Comparison of ENCODE assay signal across 8 cellular contexts in the genomic region with DNA sequence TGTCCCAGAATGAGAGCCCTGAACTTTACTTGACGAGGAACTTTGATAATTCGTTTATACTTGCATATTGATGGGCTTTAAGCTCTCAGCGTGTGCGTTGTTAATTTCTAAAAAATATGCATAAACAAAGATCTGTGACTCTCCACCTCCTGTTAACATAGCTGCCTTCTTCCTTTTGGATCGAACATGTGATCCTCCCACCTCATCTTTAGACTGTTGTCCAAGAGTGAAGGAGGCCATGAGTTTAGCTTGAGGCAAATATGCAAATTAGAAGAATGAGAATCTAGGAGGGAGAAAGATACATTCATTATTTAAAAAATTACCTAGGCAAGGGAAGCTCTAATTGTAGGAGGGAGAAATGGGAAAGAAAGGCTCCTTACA. TPM values are rescaled to one million over a fixed set of nuclear protein-coding genes. Genes with fewer than 3 reads are reported as not detected.
DNase-seq lines count a peak whose midpoint lies in the region; ATAC-seq and TF ChIP-seq lines count a peak whose summit lies in the region.

No MANE protein-coding gene starts in this region.

- H3K9ac ChIP-seq in iPS-18a (ENCODE audit: low read length): peak overlapping the region; percentile 84

- H3K4me1 ChIP-seq in iPS-18a (ENCODE audit: control insufficient read depth, low read depth, low read length) (peaks cover 15% of the 10 kb centered on the region), suprapubic skin (peaks cover 15% of the 10 kb centered on the region)

- no peaks in the 10 kb centered on the region for H3K9me3 Mint-ChIP-seq in activated naive CD4-positive, alpha-beta T cell treated with anti-CD3 and anti-CD28 coated beads, Interleukin-2, amount 10 ng/mL, durations not matched to agents 7 days and 5 days
- H3K9me3 Mint-ChIP-seq in activated naive CD8-positive, alpha-beta T cell (ENCODE audit: low read depth): no peaks in the 10 kb centered on the region

- peak overlapping the region; percentile 40 for H3K27ac Mint-ChIP-seq in activated naive CD4-positive, alpha-beta T cell treated with anti-CD3 and anti-CD28 coated beads, Interleukin-2, amount 10 ng/mL, durations not matched to agents 7 days and 5 days
- peak overlapping the region; percentile 66 for H3K27ac Mint-ChIP-seq in activated naive CD8-positive, alpha-beta T cell

- no peak for TF ChIP-seq POLR2A in suprapubic skin (IDR thresholded peaks at IDR 0.05)

- TF ChIP-seq CTCF in suprapubic skin (IDR thresholded peaks at IDR 0.05): no peak

- no peaks in the 10 kb centered on the region for H3K9me3 ChIP-seq in iPS-18a (ENCODE audit: control insufficient read depth, low read depth, low read length)
- H3K9me3 ChIP-seq in suprapubic skin: no peaks in the 10 kb centered on the region

- no peaks in the 10 kb centered on the region for H3K36me3 ChIP-seq in iPS-18a (ENCODE audit: control insufficient read depth, low read depth, low read length)
- H3K36me3 ChIP-seq in suprapubic skin: no peaks in the 10 kb centered on the region

- peaks cover 10% of the 10 kb centered on the region for H3K27me3 Mint-ChIP-seq in activated naive CD4-positive, alpha-beta T cell treated with anti-CD3 and anti-CD28 coated beads, Interleukin-2, amount 10 ng/mL, durations not matched to agents 7 days and 5 days
- peaks cover 2% of the 10 kb centered on the region for H3K27me3 Mint-ChIP-seq in activated naive CD8-positive, alpha-beta T cell

- 3% methylated on average over 5 of the region's 5 CpGs for WGBS in suprapubic skin

- ATAC-seq in left lobe of liver: no peak
- no peak for ATAC-seq in GM21360 (IDR thresholded peaks at IDR 0.05; ENCODE audit: unreplicated experiment)

- H3K4me3 ChIP-seq in iPS-18a (ENCODE audit: low read length) (peak overlapping the region; percentile 83), suprapubic skin (peak overlapping the region; percentile 65)

- H3K4me3 Mint-ChIP-seq in activated naive CD4-positive, alpha-beta T cell treated with anti-CD3 and anti-CD28 coated beads, Interleukin-2, amount 10 ng/mL, durations not matched to agents 7 days and 5 days: peak overlapping the region; percentile 84
- peak overlapping the region; percentile 92 for H3K4me3 Mint-ChIP-seq in activated naive CD8-positive, alpha-beta T cell

- peaks cover 10% of the 10 kb centered on the region for H3K4me1 Mint-ChIP-seq in activated naive CD4-positive, alpha-beta T cell treated with anti-CD3 and anti-CD28 coated beads, Interleukin-2, amount 10 ng/mL, durations not matched to agents 7 days and 5 days
- H3K4me1 Mint-ChIP-seq in activated naive CD8-positive, alpha-beta T cell (ENCODE audit: low read depth): peaks cover 11% of the 10 kb centered on the region

- CTCF ChIA-PET in activated naive CD4-positive, alpha-beta T cell treated with anti-CD3 and anti-CD28 coated beads, Interleukin-2, amount 10 ng/mL, durations not matched to agents 7 days and 5 days (lab: Charles Lee): interaction anchor here (1.6 kb wide), 1 partner anchor 158 kb away, joined by 4 read pairs; no protein-coding TSS in a partner anchor

- no peak for TF ChIP-seq EP300 in suprapubic skin (IDR thresholded peaks at IDR 0.05)

- H3K36me3 Mint-ChIP-seq in activated naive CD4-positive, alpha-beta T cell treated with anti-CD3 and anti-CD28 coated beads, Interleukin-2, amount 10 ng/mL, durations not matched to agents 7 days and 5 days: no peaks in the 10 kb centered on the region
- no peaks in the 10 kb centered on the region for H3K36me3 Mint-ChIP-seq in activated naive CD8-positive, alpha-beta T cell

- no peak overlapping the region for H3K27ac ChIP-seq in iPS-18a (ENCODE audit: low read length)
- H3K27ac ChIP-seq in suprapubic skin: peak overlapping the region; percentile 88

- no peaks in the 10 kb centered on the region for H3K27me3 ChIP-seq in iPS-18a (ENCODE audit: control insufficient read depth, insufficient read depth, low read length)
- H3K27me3 ChIP-seq in suprapubic skin: no peaks in the 10 kb centered on the region

- no peak for DNase-seq in activated naive CD4-positive, alpha-beta T cell treated with anti-CD3 and anti-CD28 coated beads, Interleukin-2, amount 10 ng/mL, durations not matched to agents 7 days and 5 days
- DNase-seq in activated naive CD4-positive, alpha-beta T cell treated with anti-CD3 and anti-CD28 coated beads, Interleukin-2, amount 50 U/mL, for 16 hours: no peak
- no peak for DNase-seq in suprapubic skin (ENCODE audit: low spot score in 2 of 2)
- DNase-seq in left lobe of liver (ENCODE audit: low spot score): no peak
- DNase-seq in medulla oblongata (ENCODE audit: extremely low spot score): no peak

RNA-seq across cellular contexts. Expression of gene TTC8, which starts 0.6 kb away (rescaled TPM):
- total RNA-seq in suprapubic skin: 10 to 100 TPM; 10.5 to 18.2 (median 12.1) TPM
- total RNA-seq in left lobe of liver: 9.0 TPM

RNA-seq across cellular contexts. Expression of gene EML5, which starts 32.3 kb away (rescaled TPM):
- total RNA-seq in suprapubic skin: 1 to 10 TPM in 2 of 4 donors, under 1 TPM in 2; 0.42 to 3.3 (median 1.2) TPM
- total RNA-seq in left lobe of liver: 0.13 TPM
